11 cellular contexts compared by ENCODE assay signal in genomic region chr12:109719123-109720022, GRCh38. TPM values are rescaled to one million over a fixed set of nuclear protein-coding genes. Genes with fewer than 3 reads are reported as not detected.
DNase-seq lines count a peak whose midpoint lies in the region; ATAC-seq, FAIRE-seq and TF ChIP-seq lines count a peak whose summit lies in the region.
"Had no signal": no experiment of that assay in that cellular context is flagged by ENCODE, and none has a peak within 500 bp of the region (broad histone marks: within the 10 kb centered on the region; RNA-seq: fewer than 3 reads in every experiment).

No MANE protein-coding gene starts in this region.

- H3K9ac ChIP-seq in K562 (ENCODE audit: insufficient read depth in 1 of 2, low read depth in 2 of 2, low read length in 2 of 2): no peak overlapping the region

- peaks cover 42% of the 10 kb centered on the region for H4K20me1 ChIP-seq in K562 (replicated peaks; ENCODE audit: control insufficient read depth, insufficient read depth, low read length)

- FAIRE-seq in K562 (lab: Jason Lieb, UNC): peak; percentile 80
- FAIRE-seq: G401.6 had no signal

- POLR2A ChIA-PET in AG04449 (lab: Yijun Ruan, JAX) (no interaction called here), HEK293T (lab: Yijun Ruan, JAX) (interaction anchor here (1.4 kb wide), 1 partner anchor 146 kb away, joined by 6 read pairs; the partner anchor contains the start of genes MMAB and MVK), K562 (lab: Yijun Ruan, JAX) (interaction anchor here (0.6 kb wide), 2 partner anchors 40 to 186 kb away, joined by 4 read pairs; no protein-coding TSS in a partner anchor)

- TF ChIP-seq CTCF in AG04449 (IDR thresholded peaks at IDR 0.05; ENCODE audit: insufficient read depth, low read length, missing control alignments): peak; percentile 28
- peak; percentile 22 to 55 (median 41); a peak in 5 of 6 replicates for TF ChIP-seq CTCF in K562 (IDR thresholded peaks at IDR 0.05 in 2 of 3, conservative IDR thresholded peaks at IDR 0.05 in 1 of 3; ENCODE audit: insufficient read depth in 2 of 3, low read depth in 1 of 3, low read length in 3 of 3)
- peak; percentile 42 for TF ChIP-seq CTCF in kidney epithelial cell (IDR thresholded peaks at IDR 0.05; ENCODE audit: insufficient read depth, low read length, poor library complexity, severe bottlenecking)

- H2AFZ ChIP-seq in K562 (ENCODE audit: low read depth, low read length): no peak overlapping the region

- H3K27ac ChIP-seq in K562 (ENCODE audit: extremely low read depth, low read depth, low read length): no peak overlapping the region

- WGBS in K562 (ENCODE audit: insufficient coverage, low coverage, missing lambda C conversion rate): 3% methylated on average over 12 of the region's 12 CpGs

- TF ChIP-seq EP300 in K562 (IDR thresholded peaks at IDR 0.05; ENCODE audit: low read length): no peak

- ATAC-seq in K562 (peak; percentile 67), left lobe of liver (no peak), GM21619 (IDR thresholded peaks at IDR 0.05; ENCODE audit: unreplicated experiment) (no peak)

- no TSS peak for BruUV-seq in K562 (replicated peaks; lab: Mats Ljungman, UMichigan)

- H3K27me3 ChIP-seq in K562 (ENCODE audit: control insufficient read depth in 2 of 2, insufficient read depth in 2 of 2, low read length in 2 of 2) (peaks cover 17 to 51% of the 10 kb centered on the region in 2 experiments), kidney epithelial cell (ENCODE audit: control insufficient read depth, insufficient read depth, low read length) (peaks cover 55% of the 10 kb centered on the region)

- H3K4me2 ChIP-seq in K562 (ENCODE audit: insufficient read depth, low read length): no peak overlapping the region; the same call in 1 of the 2 replicates

- no peaks in the 10 kb centered on the region for H3K79me2 ChIP-seq in K562 (ENCODE audit: control insufficient read depth, insufficient read depth, low read length)

- CTCF ChIA-PET in AG04449 (lab: Yijun Ruan, JAX) (interaction anchor here (0.6 to 3.4 kb wide), 3 partner anchors 55 to 200 kb away, joined by 3 to 14 read pairs (median 6); no protein-coding TSS in a partner anchor), HEK293T (lab: Yijun Ruan, JAX) (interaction anchor here (0.8 to 2.2 kb wide), 2 partner anchors 15 to 21 kb away, joined by 4 to 5 read pairs; no protein-coding TSS in a partner anchor), K562 (lab: Yijun Ruan, JAX; ENCODE audit: low intra/inter-chr PET ratio) (interaction anchor here (0.6 kb wide), 1 partner anchor 14 kb away, joined by 4 read pairs; no protein-coding TSS in a partner anchor)

- no peak overlapping the region for H3K4me3 ChIP-seq in AG04449 (ENCODE audit: low read depth, low read length)
- H3K4me3 ChIP-seq in K562: no peak overlapping the region
- no peak overlapping the region for H3K4me3 ChIP-seq in kidney epithelial cell (ENCODE audit: low read depth, low read length)

- no peak for TF ChIP-seq POLR2A in K562 (conservative IDR thresholded peaks at IDR 0.05)

- H3K9me3 ChIP-seq in K562 (replicated peaks; ENCODE audit: control insufficient read depth, insufficient read depth, low read depth, low read length): no peaks in the 10 kb centered on the region

- TF ChIP-seq RAD21 in K562 (CRISPR knock-in tag; conservative IDR thresholded peaks at IDR 0.05 in 1 of 2, IDR thresholded peaks at IDR 0.05 in 1 of 2): no peak

- H3K4me1 ChIP-seq in K562 (replicated peaks in 1 of 2; ENCODE audit: control insufficient read depth in 2 of 2, insufficient read depth in 2 of 2, low read length in 2 of 2): peaks cover 4 to 31% of the 10 kb centered on the region in 2 experiments; a peak in 4 of 5 replicates

- no peaks in the 10 kb centered on the region for H3K36me3 ChIP-seq in K562 (ENCODE audit: control insufficient read depth, insufficient read depth, low read length)
- H3K36me3 ChIP-seq in kidney epithelial cell (ENCODE audit: control insufficient read depth, insufficient read depth, low read length): no peaks in the 10 kb centered on the region

- intact Hi-C loops in K562 (cut with micrococcal nuclease): loop anchor here (10.0 kb wide), 1 partner anchor 125 kb away; no protein-coding TSS in a partner anchor

- in situ Hi-C loops in K562 (cut with MboI): no loop called here

- DNase-seq in AG04449 (ENCODE audit: low read depth, low spot score) (no peak), HEK293T (ENCODE audit: extremely low spot score) (peak; percentile 27), K562 (ENCODE audit: extremely low read depth in 1 of 4, low spot score in 3 of 4) (peak; percentile 31 to 40 (median 34)), kidney epithelial cell (ENCODE audit: low read depth) (no peak), left lobe of liver (ENCODE audit: low spot score) (no peak), germinal center (ENCODE audit: low spot score) (no peak), NCI-H2081 treated with DMSO at 0.1 percent for 48 hours (lab: John Stamatoyannopoulos, UW) (no peak)
- DNase-seq: NCI-H2171; stimulated activated naive CD4-positive, alpha-beta T cell treated with Interleukin-2 at 50 U/mL for 16 hours had no signal

- peaks cover 4% of the 10 kb centered on the region for H3K9me1 ChIP-seq in K562 (ENCODE audit: control insufficient read depth, insufficient read depth, low read length)

TF ChIP-seq in HEK293T, 16 proteins besides CTCF, POLR2A, EP300 and RAD21 (continues in another document):
- TF ChIP-seq ELF4 (IDR thresholded peaks at IDR 0.05): no peak
- no peak for TF ChIP-seq HDGF (IDR thresholded peaks at IDR 0.05; ENCODE audit: borderline replicate concordance)
- TF ChIP-seq TARDBP (IDR thresholded peaks at IDR 0.05): no peak
- TF ChIP-seq L3MBTL2 (conservative IDR thresholded peaks at IDR 0.05): no peak
- no peak for TF ChIP-seq FOXM1 (IDR thresholded peaks at IDR 0.05; ENCODE audit: borderline replicate concordance)
- TF ChIP-seq SP1 (IDR thresholded peaks at IDR 0.05): no peak
- TF ChIP-seq FOXA1 (IDR thresholded peaks at IDR 0.05): no peak
- TF ChIP-seq ZNF384 (IDR thresholded peaks at IDR 0.05): no peak
- TF ChIP-seq ARNT (IDR thresholded peaks at IDR 0.05): no peak
- TF ChIP-seq FOXK2 (IDR thresholded peaks at IDR 0.05): no peak
- TF ChIP-seq, protein P1, sequence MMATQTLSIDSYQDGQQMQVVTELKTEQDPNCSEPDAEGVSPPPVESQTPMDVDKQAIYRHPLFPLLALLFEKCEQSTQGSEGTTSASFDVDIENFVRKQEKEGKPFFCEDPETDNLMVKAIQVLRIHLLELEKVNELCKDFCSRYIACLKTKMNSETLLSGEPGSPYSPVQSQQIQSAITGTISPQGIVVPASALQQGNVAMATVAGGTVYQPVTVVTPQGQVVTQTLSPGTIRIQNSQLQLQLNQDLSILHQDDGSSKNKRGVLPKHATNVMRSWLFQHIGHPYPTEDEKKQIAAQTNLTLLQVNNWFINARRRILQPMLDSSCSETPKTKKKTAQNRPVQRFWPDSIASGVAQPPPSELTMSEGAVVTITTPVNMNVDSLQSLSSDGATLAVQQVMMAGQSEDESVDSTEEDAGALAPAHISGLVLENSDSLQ (IDR thresholded peaks at IDR 0.05): no peak
- no peak for TF ChIP-seq CTBP1 (IDR thresholded peaks at IDR 0.05; ENCODE audit: borderline replicate concordance)
- no peak for TF ChIP-seq SUZ12 (IDR thresholded peaks at IDR 0.05)

TF ChIP-seq in K562, 482 proteins besides CTCF, POLR2A, EP300 and RAD21:
- no peak for TF ChIP-seq GABPA (tag; conservative IDR thresholded peaks at IDR 0.05; ENCODE audit: low read depth)
- peak; percentile 79 for TF ChIP-seq NFE2 (IDR thresholded peaks at IDR 0.05; ENCODE audit: low read depth)
- no peak for TF ChIP-seq PTTG1 (tag; IDR thresholded peaks at IDR 0.05; ENCODE audit: low read depth)
- TF ChIP-seq, protein P2, sequence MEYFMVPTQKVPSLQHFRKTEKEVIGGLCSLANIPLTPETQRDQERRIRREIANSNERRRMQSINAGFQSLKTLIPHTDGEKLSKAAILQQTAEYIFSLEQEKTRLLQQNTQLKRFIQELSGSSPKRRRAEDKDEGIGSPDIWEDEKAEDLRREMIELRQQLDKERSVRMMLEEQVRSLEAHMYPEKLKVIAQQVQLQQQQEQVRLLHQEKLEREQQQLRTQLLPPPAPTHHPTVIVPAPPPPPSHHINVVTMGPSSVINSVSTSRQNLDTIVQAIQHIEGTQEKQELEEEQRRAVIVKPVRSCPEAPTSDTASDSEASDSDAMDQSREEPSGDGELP (CRISPR knock-in tag; IDR thresholded peaks at IDR 0.05; ENCODE audit: borderline replicate concordance): 0 out of 2 replicates have a peak, but pooled peaks have one; percentile 20
- peak; percentile 35 for TF ChIP-seq C11orf30 (IDR thresholded peaks at IDR 0.05; ENCODE audit: low read depth)
- no peak for TF ChIP-seq FIP1L1 (IDR thresholded peaks at IDR 0.05; ENCODE audit: low read depth, low read length, poor library complexity, severe bottlenecking)
- 0 out of 2 replicates have a peak, but pooled peaks have one; percentile 14 for TF ChIP-seq MAFF (IDR thresholded peaks at IDR 0.05; ENCODE audit: low read length)
- TF ChIP-seq MAFG (tag; conservative IDR thresholded peaks at IDR 0.05): peak; percentile 53
- TF ChIP-seq ZFP36 (IDR thresholded peaks at IDR 0.05; ENCODE audit: low read depth, low read length, partially characterized antibody): peak; percentile 31

RNA-seq across cellular contexts. Expression of gene FAM222A, which starts 5.7 kb away (rescaled TPM):
- 0.21 TPM in 1 of 2 replicates, not detected in the other for total RNA-seq in K562 (2011; cell fraction: chromatin; rRNA removed; ENCODE audit: low replicate concordance)
- total RNA-seq in K562 (2011; cell fraction: nucleolus; rRNA removed): 0.33 and 0.39 TPM in 2 replicates
- total RNA-seq in K562 (2011; cell fraction: nucleoplasm; rRNA removed): not detected in 2 replicates
- total RNA-seq in K562 (2014; rRNA removed): 0.14 and 0.49 TPM in 2 replicates
- total RNA-seq in K562 (2014; rRNA removed; fragmentation: Illumina TruSeq; extraction: Trizol): 0.06 and 0.07 TPM in 2 replicates
- total RNA-seq in K562 (2015; rRNA removed; fragmentation: Illumina TruSeq; extraction: Trizol): 0.26 and 0.36 TPM in 2 replicates
- total RNA-seq in K562 (2021): 0.29 and 0.83 TPM in 2 replicates
- 0.04 and 0.05 TPM in 2 replicates for polyA plus RNA-seq in K562 (2011; rRNA removed)
- polyA plus RNA-seq in K562 (2011; cell fraction: cytosol; rRNA removed): 0.10 and 0.46 TPM in 2 replicates
- 0.06 and 0.18 TPM in 2 replicates for polyA plus RNA-seq in K562 (2011; cell fraction: nucleus; rRNA removed)
- 0.35 and 0.40 TPM in 2 replicates for polyA plus RNA-seq in K562 (2012)
- 0.10 and 0.18 TPM in 2 replicates for polyA plus RNA-seq in K562 (2014; fragmentation: Illumina TruSeq; extraction: Trizol)
- under 1 TPM in 1 of 2 experiments, not detected in 1; 0.03 TPM for polyA plus RNA-seq in K562 (2014; fragmentation: Nextera tagmentation; extraction: Ambion mirVana)
- 0.11 and 0.36 TPM in 2 replicates for polyA plus RNA-seq in K562 (2014; rRNA removed)
- polyA minus RNA-seq in K562 (2011; rRNA and poly(A)+ RNA removed): 0.06 TPM in 1 of 2 replicates, not detected in the other
- polyA minus RNA-seq in K562 (2011; cell fraction: cytosol; rRNA and poly(A)+ RNA removed): 0.29 TPM in 1 of 2 replicates, not detected in the other
- polyA minus RNA-seq in K562 (2011; cell fraction: nucleus; rRNA and poly(A)+ RNA removed): 0.40 and 0.56 TPM in 2 replicates
- 0.58 and 1.1 TPM in 2 replicates for total RNA-seq in kidney epithelial cell
- 1.8 TPM for total RNA-seq in left lobe of liver

Comparison
In these comparisons a context has a peak if more than half of its experiments do, and no peak if none do; other contexts are left out.
1. DNase-seq: peak in HEK293T (single experiment) and K562 (4 of 4); none in AG04449 (single experiment), kidney epithelial cell (single experiment), left lobe of liver (single experiment), germinal center (single experiment) and NCI-H2081 treated with DMSO at 0.1 percent for 48 hours (single experiment).
2. Peak in every context shown above with its lines, with median percentiles within 50 percentile points of each other: CTCF ChIP-seq.